Comparison of ENCODE assay signal across 2 cellular contexts in genomic region chr1:16869971-16870370, GRCh38. TPM values are rescaled to one million over a fixed set of nuclear protein-coding genes. Genes with fewer than 3 reads are reported as not detected.
"Had no signal": no experiment of that assay in that cellular context is flagged by ENCODE, and none has a peak within 500 bp of the region (broad histone marks: within the 10 kb centered on the region; RNA-seq: fewer than 3 reads in every experiment).

No MANE protein-coding gene starts in this region.

RNA-seq across cellular contexts. Expression of gene RNU1-2, which starts 25.8 kb away (rescaled TPM):
- total RNA-seq: M059J had no signal
- polyA plus RNA-seq: IgD-negative memory B cell had no signal
